In genomic region chr15:74870496-74871213, GRCh38 we compare ENCODE assay signal across 2 cellular contexts.
A peak's percentile ranks its signal among the peaks of the same experiment; 100 is the strongest.
TF ChIP-seq lines count a peak whose summit lies in the region.

No MANE protein-coding gene starts in this region.

TF ChIP-seq in K562, 482 proteins besides CTCF, POLR2A, EP300 and RAD21:
- TF ChIP-seq C11orf30 (IDR thresholded peaks at IDR 0.05; ENCODE audit: low read depth) (peak; percentile 49), UBTF (IDR thresholded peaks at IDR 0.05; ENCODE audit: borderline replicate concordance in 1 of 2, low read depth in 2 of 2, low read length in 2 of 2) (no peak), ZNF316 (IDR thresholded peaks at IDR 0.05) (peak; percentile 75), ESRRB (CRISPR knock-in tag; IDR thresholded peaks at IDR 0.05; ENCODE audit: borderline replicate concordance) (no peak), MCM2 (IDR thresholded peaks at IDR 0.05; ENCODE audit: low read depth) (no peak)
TF ChIP-seq in K562: peak in this region for 2.

TF ChIP-seq in HEK293T, 16 proteins besides CTCF, POLR2A, EP300 and RAD21:
- TF ChIP-seq PKNOX1 (IDR thresholded peaks at IDR 0.05) (no peak), FOXM1 (IDR thresholded peaks at IDR 0.05; ENCODE audit: borderline replicate concordance) (no peak), TARDBP (IDR thresholded peaks at IDR 0.05) (no peak), NFRKB (IDR thresholded peaks at IDR 0.05) (no peak), HDGF (IDR thresholded peaks at IDR 0.05; ENCODE audit: borderline replicate concordance) (no peak), L3MBTL2 (conservative IDR thresholded peaks at IDR 0.05) (no peak), ARNT (IDR thresholded peaks at IDR 0.05) (no peak), CTBP1 (IDR thresholded peaks at IDR 0.05; ENCODE audit: borderline replicate concordance) (no peak), ELF4 (IDR thresholded peaks at IDR 0.05) (no peak)
